In genomic region chr1:59029768-59030167, GRCh38 we compare ENCODE assay signal across 18 cellular contexts.
A peak's percentile ranks its signal among the peaks of the same experiment; 100 is the strongest.
DNase-seq lines count a peak whose midpoint lies in the region; ATAC-seq and TF ChIP-seq lines count a peak whose summit lies in the region.
"Had no signal": no experiment of that assay in that cellular context is flagged by ENCODE, and none has a peak within 500 bp of the region (broad histone marks: within the 10 kb centered on the region; RNA-seq: fewer than 3 reads in every experiment).

No MANE protein-coding gene starts in this region.

- H2AK5ac ChIP-seq in mesenchymal stem cell (ENCODE audit: low read length, severe bottlenecking): peak overlapping the region; percentile 79

- peaks cover 15% of the 10 kb centered on the region for H3K4me1 Mint-ChIP-seq in nephron progenitor cell
- peaks cover 0 to 23% (median 0%) of the 10 kb centered on the region in 7 donors for H3K4me1 Mint-ChIP-seq in naive thymus-derived CD4-positive, alpha-beta T cell

- no peak overlapping the region for H3K23ac ChIP-seq in mesenchymal stem cell (ENCODE audit: low read length in 2 of 2)

- TF ChIP-seq CTCF in nephron progenitor cell (IDR thresholded peaks at IDR 0.05): no peak
- no peak for TF ChIP-seq CTCF in sigmoid colon (IDR thresholded peaks at IDR 0.05)

- H2AFZ ChIP-seq in mesenchymal stem cell (ENCODE audit: low read depth, low read length): no peak overlapping the region

- no peaks in the 10 kb centered on the region for H3K27me3 ChIP-seq in mesenchymal stem cell (ENCODE audit: control insufficient read depth in 1 of 2, insufficient read depth in 1 of 2, low read length in 2 of 2)
- no peaks in the 10 kb centered on the region for H3K27me3 ChIP-seq in naive thymus-derived CD4-positive, alpha-beta T cell (ENCODE audit: control insufficient read depth in 2 of 2, insufficient read depth in 2 of 2, low read length in 2 of 2)
- H3K27me3 ChIP-seq in sigmoid colon: no peaks in the 10 kb centered on the region
- H3K27me3 ChIP-seq: left lung, pancreas had no signal

- H3K36me3 ChIP-seq in mesenchymal stem cell (ENCODE audit: control insufficient read depth in 1 of 2, insufficient read depth in 2 of 2, low read depth in 1 of 2, low read length in 2 of 2) (no peaks in the 10 kb centered on the region), sigmoid colon (no peaks in the 10 kb centered on the region)
- no peaks in the 10 kb centered on the region for H3K36me3 ChIP-seq in naive thymus-derived CD4-positive, alpha-beta T cell (ENCODE audit: control insufficient read depth in 2 of 3, insufficient read depth in 3 of 3, low read length in 3 of 3)
- H3K36me3 ChIP-seq: left lung, pancreas had no signal

- WGBS in mesenchymal stem cell: 63% methylated on average over 1 of the region's 1 CpG
- WGBS in sigmoid colon, 2 donors: 32 to 78% methylated on average over 1 of the region's 1 CpG

- H3K27ac ChIP-seq in mesenchymal stem cell (ENCODE audit: low read length, poor library complexity, severe bottlenecking): peak overlapping the region; percentile 91
- H3K27ac ChIP-seq in naive thymus-derived CD4-positive, alpha-beta T cell (ENCODE audit: low read depth, low read length): no peak overlapping the region
- no peak overlapping the region for H3K27ac ChIP-seq in sigmoid colon
- H3K27ac ChIP-seq: HL-60, left lung, pancreas had no signal

- no peak overlapping the region for H2BK120ac ChIP-seq in mesenchymal stem cell (ENCODE audit: low read depth, low read length)

- no peaks in the 10 kb centered on the region for H3K36me3 Mint-ChIP-seq in nephron progenitor cell (ENCODE audit: low read depth)
- peaks cover 0 to 27% (median 3%) of the 10 kb centered on the region in 5 donors for H3K36me3 Mint-ChIP-seq in naive thymus-derived CD4-positive, alpha-beta T cell

- CTCF ChIA-PET in naive thymus-derived CD4-positive, alpha-beta T cell (lab: Charles Lee): no interaction called here

- H3K18ac ChIP-seq in mesenchymal stem cell (ENCODE audit: low read depth in 1 of 2, low read length in 2 of 2): peak overlapping the region in 1 of 2 experiments; percentile 14

- no peak overlapping the region for H3K9ac ChIP-seq in mesenchymal stem cell (ENCODE audit: low read length)

- TF ChIP-seq POLR2A in sigmoid colon (IDR thresholded peaks at IDR 0.05): no peak

- H3K9me3 ChIP-seq in mesenchymal stem cell (ENCODE audit: control insufficient read depth, low read length) (no peaks in the 10 kb centered on the region), sigmoid colon (no peaks in the 10 kb centered on the region)
- no peaks in the 10 kb centered on the region for H3K9me3 ChIP-seq in naive thymus-derived CD4-positive, alpha-beta T cell (ENCODE audit: control insufficient read depth in 2 of 3, low read length in 3 of 3)
- H3K9me3 ChIP-seq: left lung, pancreas had no signal

- H3K9me3 Mint-ChIP-seq in nephron progenitor cell: no peaks in the 10 kb centered on the region
- H3K9me3 Mint-ChIP-seq in naive thymus-derived CD4-positive, alpha-beta T cell: peaks cover 0 to 4% (median 0%) of the 10 kb centered on the region in 11 donors
- H3K9me3 Mint-ChIP-seq: endodermal cell had no signal

- peak overlapping the region; percentile 72 to 73 for H2BK12ac ChIP-seq in mesenchymal stem cell (ENCODE audit: low read length in 2 of 2)

- H3K4me2 ChIP-seq in mesenchymal stem cell (ENCODE audit: low read length, poor library complexity, severe bottlenecking): no peak overlapping the region

- H3K79me1 ChIP-seq in mesenchymal stem cell (replicated peaks; ENCODE audit: low read length, poor library complexity, severe bottlenecking): no peaks in the 10 kb centered on the region

- no peak overlapping the region for H3K14ac ChIP-seq in mesenchymal stem cell (ENCODE audit: low read length in 2 of 2)

- H3K4me3 ChIP-seq in mesenchymal stem cell (ENCODE audit: insufficient read depth in 1 of 2, low read depth in 1 of 2, low read length in 2 of 2): no peak overlapping the region
- H3K4me3 ChIP-seq in naive thymus-derived CD4-positive, alpha-beta T cell (ENCODE audit: low read length): no peak overlapping the region
- no peak overlapping the region for H3K4me3 ChIP-seq in sigmoid colon
- H3K4me3 ChIP-seq: left lung, pancreas had no signal

- no peak overlapping the region for H3K4me3 Mint-ChIP-seq in nephron progenitor cell
- H3K4me3 Mint-ChIP-seq in naive thymus-derived CD4-positive, alpha-beta T cell: no peak overlapping the region
- H3K4me3 Mint-ChIP-seq: endodermal cell had no signal

- H3K27ac Mint-ChIP-seq in nephron progenitor cell: no peak overlapping the region
- H3K27ac Mint-ChIP-seq in naive thymus-derived CD4-positive, alpha-beta T cell: no peak overlapping the region
- H3K27ac Mint-ChIP-seq: endodermal cell had no signal

- peaks cover 3% of the 10 kb centered on the region for H3K27me3 Mint-ChIP-seq in nephron progenitor cell (ENCODE audit: low read depth, poor library complexity)
- no peaks in the 10 kb centered on the region for H3K27me3 Mint-ChIP-seq in naive thymus-derived CD4-positive, alpha-beta T cell

- no peak overlapping the region for H4K91ac ChIP-seq in mesenchymal stem cell (ENCODE audit: low read length)

- no peak for TF ChIP-seq EP300 in sigmoid colon (IDR thresholded peaks at IDR 0.05)

- H2BK5ac ChIP-seq in mesenchymal stem cell (ENCODE audit: low read depth, low read length, poor library complexity, severe bottlenecking): peak overlapping the region; percentile 84

- ATAC-seq in naive thymus-derived CD4-positive, alpha-beta T cell: no peak
- ATAC-seq: HCT116, left lung, pancreas had no signal

- peaks cover 9% of the 10 kb centered on the region for H3K4me1 ChIP-seq in mesenchymal stem cell (ENCODE audit: control insufficient read depth, insufficient read depth, low read depth, low read length)
- no peaks in the 10 kb centered on the region for H3K4me1 ChIP-seq in naive thymus-derived CD4-positive, alpha-beta T cell (ENCODE audit: control insufficient read depth in 2 of 2, insufficient read depth in 2 of 2, low read length in 2 of 2)
- H3K4me1 ChIP-seq in sigmoid colon: no peaks in the 10 kb centered on the region
- H3K4me1 ChIP-seq: left lung had no signal

- no peak overlapping the region for H2BK15ac ChIP-seq in mesenchymal stem cell (ENCODE audit: low read depth, poor library complexity, severe bottlenecking)

- POLR2A ChIA-PET in naive thymus-derived CD4-positive, alpha-beta T cell (lab: Charles Lee): no interaction called here

- peak overlapping the region in 1 of 2 experiments; percentile 43 for H3K4ac ChIP-seq in mesenchymal stem cell (ENCODE audit: low read depth in 1 of 2, low read length in 2 of 2)

- intact Hi-C loops in naive thymus-derived CD4-positive, alpha-beta T cell (cut with micrococcal nuclease): loop anchor here in 1 of 2 donors (5.0 to 10.0 kb wide), 2 partner anchors 37 to 115 kb away; no protein-coding TSS in a partner anchor
- intact Hi-C loops in sigmoid colon (cut with DNase I): no loop called here

- peak overlapping the region; percentile 61 for H4K8ac ChIP-seq in mesenchymal stem cell (ENCODE audit: low read length)

- DNase-seq in Daoy (ENCODE audit: low read depth): peak; percentile 48
- peak; percentile 7 for DNase-seq in LoVo (ENCODE audit: low spot score)
- peak; percentile 38 for DNase-seq in dermis blood vessel endothelial cell
- no peak for DNase-seq in mesenchymal stem cell
- DNase-seq in nephron progenitor cell: no peak
- no peak for DNase-seq in activated CD4-positive, alpha-beta T cell treated with anti-CD3 and anti-CD28 coated beads for 1 hour
- no peak for DNase-seq in naive thymus-derived CD4-positive, alpha-beta T cell
- DNase-seq in sigmoid colon: no peak
- DNase-seq: activated naive CD4-positive, alpha-beta T cell treated with Interleukin-2 at 50 U/mL for 16 hours; aorta; endodermal cell; KBM-7; left lung; NCI-H1105 treated with DMSO at 0.1 percent for 48 hours; pancreas; stimulated activated CD4-positive, alpha-beta T cell treated with anti-CD3 and anti-CD28 coated beads, Interleukin-4, amount 100 ng/mL, for 4 hours had no signal

Comparison
In these comparisons a context has a peak if more than half of its experiments do, and no peak if none do; other contexts are left out.
1. DNase-seq: peak in Daoy (single experiment), LoVo (single experiment) and dermis blood vessel endothelial cell (single experiment); none in mesenchymal stem cell (single experiment), nephron progenitor cell (single experiment), activated CD4-positive, alpha-beta T cell treated with anti-CD3 and anti-CD28 coated beads for 1 hour (single experiment), naive thymus-derived CD4-positive, alpha-beta T cell (0 of 9) and sigmoid colon (single experiment).